Comparison of ENCODE assay signal across 8 cellular contexts in the genomic region with DNA sequence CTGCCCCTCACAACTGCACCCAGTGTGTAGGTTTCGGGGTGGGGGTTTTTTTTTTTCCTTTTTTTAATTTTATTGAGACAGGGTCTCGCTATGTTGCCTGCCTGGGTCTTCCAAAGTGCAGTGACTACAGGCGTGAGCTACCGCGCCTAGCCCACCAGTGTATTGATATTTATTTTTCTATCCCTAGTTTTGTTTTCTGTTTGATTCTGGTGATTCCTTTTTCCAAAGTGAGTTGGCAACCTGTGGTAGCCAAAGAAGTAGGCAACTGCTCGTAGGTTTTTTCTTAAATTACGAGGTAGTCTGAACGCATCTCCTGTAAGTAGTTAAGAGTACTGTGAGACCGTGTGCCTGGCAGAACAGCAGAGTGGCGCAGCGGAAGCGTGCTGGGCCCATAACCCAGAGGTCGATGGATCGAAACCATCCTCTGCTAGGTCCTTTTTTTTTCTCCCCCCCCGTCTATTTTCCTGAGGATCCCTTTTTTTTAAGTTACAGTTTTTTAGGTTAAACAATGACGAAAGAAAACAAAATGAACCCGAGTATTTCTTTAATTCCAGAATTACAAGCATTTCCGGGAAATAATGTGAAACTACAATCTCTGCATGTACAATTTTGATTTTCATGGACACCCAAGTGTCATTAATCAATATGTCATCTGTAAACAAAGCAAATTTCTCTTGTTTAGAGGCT.
DNase-seq lines count a peak whose midpoint lies in the region; ATAC-seq and TF ChIP-seq lines count a peak whose summit lies in the region.

No MANE protein-coding gene starts in this region.

- H2AFZ ChIP-seq in KMS-11 (ENCODE audit: low read depth) (peak overlapping the region; percentile 39), neural progenitor cell (replicated peaks) (no peak overlapping the region)

- H3K36me3 Mint-ChIP-seq in Calu3 (ENCODE audit: insufficient read depth, unreplicated experiment) (peaks cover 34% of the 10 kb centered on the region), neural progenitor cell (peaks cover 4% of the 10 kb centered on the region)
- H3K36me3 Mint-ChIP-seq in activated T-helper 2 cell treated with anti-CD3 and anti-CD28 coated beads, Interferon-gamma antibody, Interleukin-2, Interleukin-4, amounts not matched to agents 10 μg/mL and 5 μg/mL and 100 μg/mL, durations not matched to agents 14 hours and 24 hours and 36 hours (ENCODE audit: low read depth): peaks cover 6% of the 10 kb centered on the region

- H3K27ac ChIP-seq in KMS-11 (peak overlapping the region; percentile 99), neural progenitor cell (no peak overlapping the region), thyroid gland (peak overlapping the region; percentile 86 to 96 (median 95))

- H3K27me3 Mint-ChIP-seq in Calu3 (ENCODE audit: unreplicated experiment): no peaks in the 10 kb centered on the region
- H3K27me3 Mint-ChIP-seq in activated T-helper 2 cell treated with anti-CD3 and anti-CD28 coated beads, Interferon-gamma antibody, Interleukin-2, Interleukin-4, amounts not matched to agents 10 μg/mL and 5 μg/mL and 100 μg/mL, durations not matched to agents 14 hours and 24 hours and 36 hours (ENCODE audit: low read depth): peaks cover 2% of the 10 kb centered on the region
- peaks cover 12% of the 10 kb centered on the region for H3K27me3 Mint-ChIP-seq in neural progenitor cell (ENCODE audit: insufficient read depth, low read depth)

- no peak for TF ChIP-seq CTCF in Calu3 (IDR thresholded peaks at IDR 0.05; ENCODE audit: unreplicated experiment)
- TF ChIP-seq CTCF in KMS-11 (conservative IDR thresholded peaks at IDR 0.05; ENCODE audit: low read depth, low read length): no peak
- no peak for TF ChIP-seq CTCF in fibroblast of pulmonary artery (IDR thresholded peaks at IDR 0.05; ENCODE audit: low read length, missing control alignments)
- no peak for TF ChIP-seq CTCF in neural progenitor cell (IDR thresholded peaks at IDR 0.05)
- no peak for TF ChIP-seq CTCF in thyroid gland (IDR thresholded peaks at IDR 0.05)

- no peak for TF ChIP-seq POLR2A in thyroid gland (IDR thresholded peaks at IDR 0.05)

- H3K27ac Mint-ChIP-seq in Calu3 (ENCODE audit: unreplicated experiment): peak overlapping the region; percentile 98
- H3K27ac Mint-ChIP-seq in activated T-helper 2 cell treated with anti-CD3 and anti-CD28 coated beads, Interferon-gamma antibody, Interleukin-2, Interleukin-4, amounts not matched to agents 10 μg/mL and 5 μg/mL and 100 μg/mL, durations not matched to agents 14 hours and 24 hours and 36 hours: peak overlapping the region; percentile 95
- H3K27ac Mint-ChIP-seq in neural progenitor cell: peak overlapping the region; percentile 97

- H3K4me2 ChIP-seq in KMS-11 (peak overlapping the region; percentile 74), neural progenitor cell (peak overlapping the region; percentile 81)

- H3K4me1 Mint-ChIP-seq in Calu3 (ENCODE audit: low read depth, unreplicated experiment) (peaks cover 28% of the 10 kb centered on the region), neural progenitor cell (peaks cover 26% of the 10 kb centered on the region)
- peaks cover 26% of the 10 kb centered on the region for H3K4me1 Mint-ChIP-seq in activated T-helper 2 cell treated with anti-CD3 and anti-CD28 coated beads, Interferon-gamma antibody, Interleukin-2, Interleukin-4, amounts not matched to agents 10 μg/mL and 5 μg/mL and 100 μg/mL, durations not matched to agents 14 hours and 24 hours and 36 hours (ENCODE audit: low read depth)

- H3K9me3 Mint-ChIP-seq in Calu3 (ENCODE audit: low read depth, unreplicated experiment) (peaks cover 11% of the 10 kb centered on the region), neural progenitor cell (peaks cover 6% of the 10 kb centered on the region)
- H3K9me3 Mint-ChIP-seq in activated T-helper 2 cell treated with anti-CD3 and anti-CD28 coated beads, Interferon-gamma antibody, Interleukin-2, Interleukin-4, amounts not matched to agents 10 μg/mL and 5 μg/mL and 100 μg/mL, durations not matched to agents 14 hours and 24 hours and 36 hours: peaks cover 9% of the 10 kb centered on the region

- no peak for ATAC-seq in GM19351 (IDR thresholded peaks at IDR 0.05; ENCODE audit: unreplicated experiment)

- CTCF ChIA-PET in Calu3 (lab: Charles Lee): interaction anchor here (1.8 to 4.3 kb wide), 2 partner anchors 10 to 14 kb away, joined by 7 to 22 read pairs; a partner anchor contains a TSS

- H3K4me3 ChIP-seq in KMS-11 (IDR thresholded peaks at IDR 0.05; ENCODE audit: insufficient read depth, low read depth, low read length): no peak overlapping the region
- peak overlapping the region; percentile 83 for H3K4me3 ChIP-seq in fibroblast of pulmonary artery (replicated peaks; ENCODE audit: low read depth, low read length)
- peak overlapping the region; percentile 77 for H3K4me3 ChIP-seq in neural progenitor cell
- peak overlapping the region in 2 of 3 donors; percentile 23 to 44 for H3K4me3 ChIP-seq in thyroid gland (replicated peaks in 1 of 3)

- peak; percentile 74 for DNase-seq in Calu3
- peak; percentile 70 for DNase-seq in RPMI7951 (ENCODE audit: low read depth)
- peak; percentile 72 for DNase-seq in activated T-helper 2 cell treated with anti-CD3 and anti-CD28 coated beads, Interferon-gamma antibody, Interleukin-2, Interleukin-4, amounts not matched to agents 10 μg/mL and 5 μg/mL and 100 μg/mL, durations not matched to agents 14 hours and 24 hours and 36 hours (ENCODE audit: low spot score)
- peak; percentile 84 for DNase-seq in fibroblast of pulmonary artery (ENCODE audit: low read depth)
- peak; percentile 80 for DNase-seq in neural progenitor cell (ENCODE audit: low spot score)
- peak; percentile 65 to 69 for DNase-seq in thyroid gland

- peaks cover 30% of the 10 kb centered on the region for H3K4me1 ChIP-seq in KMS-11 (ENCODE audit: low read depth, poor library complexity, severe bottlenecking)
- H3K4me1 ChIP-seq in neural progenitor cell: no peaks in the 10 kb centered on the region
- H3K4me1 ChIP-seq in thyroid gland: peaks cover 13 to 15% of the 10 kb centered on the region in 2 donors

- H3K36me3 ChIP-seq in KMS-11 (ENCODE audit: insufficient read depth): no peaks in the 10 kb centered on the region
- no peaks in the 10 kb centered on the region for H3K36me3 ChIP-seq in neural progenitor cell
- no peaks in the 10 kb centered on the region for H3K36me3 ChIP-seq in thyroid gland

- H3K9me3 ChIP-seq in neural progenitor cell (ENCODE audit: low read depth) (no peaks in the 10 kb centered on the region), thyroid gland (no peaks in the 10 kb centered on the region)

- no peaks in the 10 kb centered on the region for H3K27me3 ChIP-seq in KMS-11 (ENCODE audit: insufficient read depth, low read depth)
- no peaks in the 10 kb centered on the region for H3K27me3 ChIP-seq in neural progenitor cell
- H3K27me3 ChIP-seq in thyroid gland: no peaks in the 10 kb centered on the region

- intact Hi-C loops in Calu3 (cut with micrococcal nuclease; ENCODE audit: unreplicated experiment): no loop called here
- intact Hi-C loops in activated T-helper 2 cell treated with anti-CD3 and anti-CD28 coated beads, Interferon-gamma antibody, Interleukin-2, Interleukin-4, amounts not matched to agents 10 μg/mL and 5 μg/mL and 100 μg/mL, durations not matched to agents 14 hours and 24 hours and 36 hours (cut with micrococcal nuclease): loop anchor here (5.0 to 10.0 kb wide), 2 partner anchors 112 to 1471 kb away; no protein-coding TSS in a partner anchor
- intact Hi-C loops in thyroid gland (cut with DNase I): no loop called here

- H3F3A ChIP-seq in neural progenitor cell (ENCODE audit: low read depth): peaks cover 23% of the 10 kb centered on the region

- H3K79me2 ChIP-seq in KMS-11 (ENCODE audit: insufficient read depth, low read depth): peaks cover 26% of the 10 kb centered on the region; the same call in 1 of the 2 replicates
- peaks cover 19% of the 10 kb centered on the region for H3K79me2 ChIP-seq in neural progenitor cell (ENCODE audit: low read depth)

- H3K9ac ChIP-seq in KMS-11 (peak overlapping the region; percentile 99), neural progenitor cell (peak overlapping the region; percentile 2)

- H3K4me3 Mint-ChIP-seq in Calu3 (ENCODE audit: low read depth, unreplicated experiment): peak overlapping the region; percentile 76
- H3K4me3 Mint-ChIP-seq in activated T-helper 2 cell treated with anti-CD3 and anti-CD28 coated beads, Interferon-gamma antibody, Interleukin-2, Interleukin-4, amounts not matched to agents 10 μg/mL and 5 μg/mL and 100 μg/mL, durations not matched to agents 14 hours and 24 hours and 36 hours (ENCODE audit: low read depth): peak overlapping the region; percentile 88
- H3K4me3 Mint-ChIP-seq in neural progenitor cell: peak overlapping the region; percentile 96

- no peaks in the 10 kb centered on the region for H4K20me1 ChIP-seq in KMS-11 (ENCODE audit: insufficient read depth)
- no peaks in the 10 kb centered on the region for H4K20me1 ChIP-seq in neural progenitor cell (ENCODE audit: low read depth)

- 3 to 4% methylated on average over 18 of the region's 18 CpGs for WGBS in thyroid gland, 2 donors

- no TSS peak for BruUV-seq in Calu3 (replicated peaks; lab: Mats Ljungman, UMichigan)
